14 cellular contexts compared by ENCODE assay signal in the genomic region with DNA sequence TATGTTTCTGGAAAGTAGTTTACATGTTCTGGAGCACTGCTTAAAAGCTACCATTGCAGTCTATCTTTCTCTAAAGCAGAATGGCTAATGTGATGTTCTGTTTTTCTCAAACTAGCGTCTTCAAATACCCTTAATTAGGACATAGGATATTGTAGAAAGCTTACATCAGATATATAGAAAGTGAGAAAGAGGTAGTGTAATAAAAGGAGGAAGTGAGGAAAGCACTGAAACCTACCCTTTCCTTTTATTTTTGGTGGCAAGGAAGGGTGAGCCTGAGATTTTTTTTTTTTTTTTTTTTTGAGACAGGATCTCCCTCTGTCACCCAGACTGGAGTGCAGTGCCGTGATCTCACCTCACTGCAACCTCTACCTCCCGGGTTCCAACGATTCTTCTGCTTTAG. TPM values are rescaled to one million over a fixed set of nuclear protein-coding genes. Genes with fewer than 3 reads are reported as not detected.
DNase-seq lines count a peak whose midpoint lies in the region; ATAC-seq and TF ChIP-seq lines count a peak whose summit lies in the region.
"Had no signal": no experiment of that assay in that cellular context is flagged by ENCODE, and none has a peak within 500 bp of the region (broad histone marks: within the 10 kb centered on the region; RNA-seq: fewer than 3 reads in every experiment).

No MANE protein-coding gene starts in this region.

- H3K9me2 ChIP-seq in OCI-LY7 (ENCODE audit: insufficient read depth, low read length): no peaks in the 10 kb centered on the region

- intact Hi-C loops in OCI-LY7 (cut with micrococcal nuclease; ENCODE audit: unreplicated experiment): loop anchor here (10.0 kb wide), 1 partner anchor 339 kb away; the partner anchor contains the start of gene TRA2B

- H4K20me1 ChIP-seq in OCI-LY7 (ENCODE audit: insufficient read depth, low read length): no peaks in the 10 kb centered on the region

- no peak for DNase-seq in activated T-cell treated with anti-CD3 and anti-CD28 coated beads, Interleukin-2, amount 50 U/mL, for 72 hours
- no peak for DNase-seq in activated T-cell treated with anti-CD3 and anti-CD28 coated beads, Interleukin-2, amount 50 U/mL, for 1 hour
- peak; percentile 55 for DNase-seq in OCI-LY7 (ENCODE audit: low spot score)
- no peak for DNase-seq in stimulated activated naive CD8-positive, alpha-beta T cell treated with anti-CD3 and anti-CD28 coated beads, Interleukin-15, amount 100 ng/mL, for 72 hours
- DNase-seq in DMS53 (lab: John Stamatoyannopoulos, UW): no peak
- no peak for DNase-seq in chondrocyte (ENCODE audit: low spot score)
- DNase-seq: DND-41, hippocampal formation, NCI-H1694, T1000 had no signal

- POLR2A ChIA-PET in OCI-LY7 (lab: Charles Lee): interaction anchor here (1.0 to 3.1 kb wide), 4 partner anchors 9 to 36 kb away, joined by 6 to 30 read pairs (median 7); partner anchors contain the start of gene SENP2

- peaks cover 5% of the 10 kb centered on the region for H3K4me1 Mint-ChIP-seq in activated T-cell treated with anti-CD3 and anti-CD28 coated beads, Interleukin-2, amount 50 U/mL, for 72 hours (ENCODE audit: low read depth)
- peaks cover 7% of the 10 kb centered on the region for H3K4me1 Mint-ChIP-seq in stimulated activated naive CD8-positive, alpha-beta T cell treated with anti-CD3 and anti-CD28 coated beads, Interleukin-15, amount 100 ng/mL, for 72 hours
- peaks cover 6% of the 10 kb centered on the region for H3K4me1 Mint-ChIP-seq in chondrocyte (ENCODE audit: low read depth)

- H3K36me3 Mint-ChIP-seq in activated T-cell treated with anti-CD3 and anti-CD28 coated beads, Interleukin-2, amount 50 U/mL, for 72 hours (ENCODE audit: insufficient read depth in 2 of 2): peaks cover 0 to 2% of the 10 kb centered on the region in 2 donors
- H3K36me3 Mint-ChIP-seq in chondrocyte (ENCODE audit: low read depth): peaks cover 9% of the 10 kb centered on the region

- H3K79me2 ChIP-seq in OCI-LY7 (ENCODE audit: insufficient read depth, low read depth, low read length): no peaks in the 10 kb centered on the region

- no peaks in the 10 kb centered on the region for H3K9me3 ChIP-seq in OCI-LY7 (ENCODE audit: low read length)
- H3K9me3 ChIP-seq: prostate gland had no signal

- H3K4me2 ChIP-seq in OCI-LY7 (ENCODE audit: low read length): peak overlapping the region; percentile 49

- peak overlapping the region; percentile 44 for H3K27ac ChIP-seq in OCI-LY7 (ENCODE audit: low read depth, low read length, poor library complexity, severe bottlenecking)
- H3K27ac ChIP-seq: prostate gland had no signal

- TF ChIP-seq CTCF in OCI-LY7 (conservative IDR thresholded peaks at IDR 0.05; ENCODE audit: low read length) (no peak), chondrocyte (IDR thresholded peaks at IDR 0.05) (no peak)

- H3K27me3 Mint-ChIP-seq in activated T-cell treated with anti-CD3 and anti-CD28 coated beads, Interleukin-2, amount 50 U/mL, for 72 hours (ENCODE audit: low read depth): no peaks in the 10 kb centered on the region
- H3K27me3 Mint-ChIP-seq in stimulated activated naive CD8-positive, alpha-beta T cell treated with anti-CD3 and anti-CD28 coated beads, Interleukin-15, amount 100 ng/mL, for 72 hours: no peaks in the 10 kb centered on the region
- H3K27me3 Mint-ChIP-seq in chondrocyte (ENCODE audit: low read depth): no peaks in the 10 kb centered on the region

- H3K4me1 ChIP-seq in OCI-LY7 (ENCODE audit: insufficient read depth, low read length, poor library complexity, severe bottlenecking): peaks cover 16% of the 10 kb centered on the region
- H3K4me1 ChIP-seq: prostate gland had no signal

- peak overlapping the region; percentile 39 for H3K27ac Mint-ChIP-seq in activated T-cell treated with anti-CD3 and anti-CD28 coated beads, Interleukin-2, amount 50 U/mL, for 72 hours
- H3K27ac Mint-ChIP-seq in stimulated activated naive CD8-positive, alpha-beta T cell treated with anti-CD3 and anti-CD28 coated beads, Interleukin-15, amount 100 ng/mL, for 72 hours: peak overlapping the region; percentile 31 to 99
- no peak overlapping the region for H3K27ac Mint-ChIP-seq in chondrocyte (ENCODE audit: unreplicated experiment)

- BruUV-seq in OCI-LY7 (replicated peaks; lab: Mats Ljungman, UMichigan): no TSS peak

- H3K4me3 ChIP-seq in OCI-LY7 (ENCODE audit: low read depth, low read length, poor library complexity, severe bottlenecking): no peak overlapping the region
- H3K4me3 ChIP-seq: prostate gland had no signal

- peaks cover 68% of the 10 kb centered on the region for H3K36me3 ChIP-seq in OCI-LY7 (ENCODE audit: insufficient read depth, low read length)
- H3K36me3 ChIP-seq: prostate gland had no signal

- no peak for ATAC-seq in activated T-cell treated with anti-CD3 and anti-CD28 coated beads, Interleukin-2, amount 50 U/mL, for 72 hours (replicated peaks in 1 of 2)
- ATAC-seq in HG02885 (IDR thresholded peaks at IDR 0.05; ENCODE audit: poor library complexity, unreplicated experiment) (peak; percentile 76), HG03457 (IDR thresholded peaks at IDR 0.05; ENCODE audit: unreplicated experiment) (no peak)
- peak; percentile 81 for ATAC-seq in stimulated activated naive CD8-positive, alpha-beta T cell treated with anti-CD3 and anti-CD28 coated beads, Interleukin-15, amount 100 ng/mL, for 72 hours

- H3K9me3 Mint-ChIP-seq in activated T-cell treated with anti-CD3 and anti-CD28 coated beads, Interleukin-2, amount 50 U/mL, for 72 hours: no peaks in the 10 kb centered on the region
- H3K9me3 Mint-ChIP-seq in stimulated activated naive CD8-positive, alpha-beta T cell treated with anti-CD3 and anti-CD28 coated beads, Interleukin-15, amount 100 ng/mL, for 72 hours: no peaks in the 10 kb centered on the region
- H3K9me3 Mint-ChIP-seq in chondrocyte (ENCODE audit: low read depth): no peaks in the 10 kb centered on the region

- H3K4me3 Mint-ChIP-seq in activated T-cell treated with anti-CD3 and anti-CD28 coated beads, Interleukin-2, amount 50 U/mL, for 72 hours: no peak overlapping the region
- peak overlapping the region in 1 of 2 donors; percentile 50 for H3K4me3 Mint-ChIP-seq in stimulated activated naive CD8-positive, alpha-beta T cell treated with anti-CD3 and anti-CD28 coated beads, Interleukin-15, amount 100 ng/mL, for 72 hours
- H3K4me3 Mint-ChIP-seq in chondrocyte (ENCODE audit: unreplicated experiment): no peak overlapping the region

- CTCF ChIA-PET in OCI-LY7 (lab: Charles Lee; ENCODE audit: unreplicated experiment): interaction anchor here (1.2 kb wide), 1 partner anchor 9 kb away, joined by 4 read pairs; the partner anchor contains the start of gene SENP2

- no peak overlapping the region for H2AFZ ChIP-seq in OCI-LY7 (ENCODE audit: low read length)

RNA-seq across cellular contexts. Expression of gene SENP2, which starts 9.4 kb away (rescaled TPM):
- 10 to 100 TPM; 35.4 to 38.1 TPM for total RNA-seq in activated T-cell treated with anti-CD3 and anti-CD28 coated beads, Interleukin-2, amount 50 U/mL, for 72 hours
- 39.8 and 62.0 TPM in 2 replicates for total RNA-seq in OCI-LY7 (2014; rRNA removed; shearing (Covaris generic))
- total RNA-seq in OCI-LY7 (2022): 64.5 and 70.0 TPM in 2 replicates
- 39.4 to 45.5 TPM (median 41.2 TPM) in 3 replicates for total RNA-seq in chondrocyte

RNA-seq across cellular contexts. Expression of gene LIPH, which starts 43.1 kb away (rescaled TPM):
- total RNA-seq in activated T-cell treated with anti-CD3 and anti-CD28 coated beads, Interleukin-2, amount 50 U/mL, for 72 hours: under 1 TPM in 1 of 2 donors, not detected in 1; 0.19 TPM
- total RNA-seq in OCI-LY7 (2014; rRNA removed; shearing (Covaris generic)): not detected in 2 replicates
- total RNA-seq in OCI-LY7 (2022) (not detected in 2 replicates), chondrocyte (0.40 to 0.49 TPM in 2 of 3 replicates, not detected in the other)
- total RNA-seq: lung microvascular endothelial cell had no signal

Comparison
In these comparisons a context has a peak if more than half of its experiments do, and no peak if none do; other contexts are left out.
1. ATAC-seq: peak in HG02885 (single experiment) and stimulated activated naive CD8-positive, alpha-beta T cell treated with anti-CD3 and anti-CD28 coated beads, Interleukin-15, amount 100 ng/mL, for 72 hours (single experiment); none in activated T-cell treated with anti-CD3 and anti-CD28 coated beads, Interleukin-2, amount 50 U/mL, for 72 hours (0 of 2) and HG03457 (single experiment).